Comparison of ENCODE assay signal across 8 cellular contexts in the genomic region with DNA sequence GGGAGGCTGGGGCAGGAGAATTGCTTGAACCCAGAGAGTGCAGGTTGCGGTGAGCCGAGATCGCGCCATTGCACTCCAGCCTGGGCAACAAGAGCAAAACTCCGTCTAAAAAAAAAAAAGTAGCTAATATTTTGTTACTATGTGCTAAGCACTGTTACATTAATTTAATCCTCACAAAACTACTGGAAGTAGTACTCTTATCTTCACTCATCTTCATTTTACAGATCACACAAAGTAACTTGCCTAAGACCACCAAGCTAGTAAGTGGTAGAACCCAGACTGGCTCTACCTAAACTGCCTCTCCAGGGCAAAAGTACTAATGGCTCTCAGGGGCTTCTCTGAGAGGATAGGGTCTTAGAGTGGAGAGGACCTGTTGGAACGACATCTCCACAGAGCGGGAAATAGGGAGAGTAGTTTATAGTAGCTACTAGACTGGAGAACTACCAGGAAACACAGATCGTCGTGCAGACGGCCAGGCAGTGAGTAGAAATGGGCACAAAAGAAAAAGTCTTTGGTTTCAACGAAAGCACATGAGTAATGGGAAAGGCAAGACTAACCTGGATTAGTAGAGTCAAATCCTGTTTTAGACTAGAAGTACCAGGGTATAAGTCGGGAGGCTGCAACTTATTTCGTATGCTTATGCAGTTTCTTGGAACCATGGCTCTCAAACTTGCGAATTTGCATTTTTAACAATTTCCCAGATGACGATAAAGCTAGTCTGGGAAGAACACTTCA. TPM values are rescaled to one million over a fixed set of nuclear protein-coding genes. Genes with fewer than 3 reads are reported as not detected.
DNase-seq lines count a peak whose midpoint lies in the region; ATAC-seq and TF ChIP-seq lines count a peak whose summit lies in the region.

No MANE protein-coding gene starts in this region.

- H3K4me1 ChIP-seq in A673 (ENCODE audit: insufficient read depth, low read length, poor library complexity, severe bottlenecking) (peaks cover 7% of the 10 kb centered on the region), HEK293 (ENCODE audit: control insufficient read depth, insufficient read depth, low read length) (no peaks in the 10 kb centered on the region), body of pancreas (peaks cover 27% of the 10 kb centered on the region), mucosa of descending colon (ENCODE audit: low read depth) (peaks cover 13% of the 10 kb centered on the region)

- no TSS peak for BruUV-seq in A673 (replicated peaks; lab: Mats Ljungman, UMichigan)

- H3K27me3 ChIP-seq in A673 (replicated peaks; ENCODE audit: insufficient read depth, low read depth, low read length, poor library complexity), result no peaks in the 10 kb centered on the region
- H3K27me3 ChIP-seq in body of pancreas, result no peaks in the 10 kb centered on the region

- no peak for TF ChIP-seq POLR2A in body of pancreas (IDR thresholded peaks at IDR 0.05)

- H3K9me3 ChIP-seq in A673 (ENCODE audit: low read depth, low read length, poor library complexity, severe bottlenecking) (no peaks in the 10 kb centered on the region), HEK293 (ENCODE audit: control insufficient read depth, insufficient read depth, low read depth, low read length) (no peaks in the 10 kb centered on the region), body of pancreas (no peaks in the 10 kb centered on the region), mucosa of descending colon (no peaks in the 10 kb centered on the region)

- TF ChIP-seq CTCF in A673 (conservative IDR thresholded peaks at IDR 0.05; ENCODE audit: low read depth, low read length), result no peak
- no peak for TF ChIP-seq CTCF in HEK293 (tag by site-specific recombination; IDR thresholded peaks at IDR 0.05)
- no peak for TF ChIP-seq CTCF in body of pancreas (IDR thresholded peaks at IDR 0.05)
- TF ChIP-seq CTCF in mucosa of descending colon (IDR thresholded peaks at IDR 0.05), result no peak

- DNase-seq in A673 (ENCODE audit: low spot score) (no peak), body of pancreas (no peak), mucosa of descending colon (peak in 2 of 3 donors; percentile 20 to 34), GDM1 (lab: John Stamatoyannopoulos, UW) (no peak), globus pallidus (ENCODE audit: low spot score) (no peak), NCI-H1417 treated with DMSO at 0.1 percent for 48 hours (lab: John Stamatoyannopoulos, UW) (no peak)

- peak overlapping the region; percentile 95 for H3K27ac ChIP-seq in A673 (ENCODE audit: low read depth, low read length, poor library complexity, severe bottlenecking)
- H3K27ac ChIP-seq in HEK293 (ENCODE audit: extremely low read depth, low read depth, low read length), result no peak overlapping the region
- H3K27ac ChIP-seq in body of pancreas, result peak overlapping the region in 3 of 4 donors; percentile 97 to 99 (median 99)

- intact Hi-C loops in A673 (cut with micrococcal nuclease; ENCODE audit: unreplicated experiment), result loop anchor here (10.0 kb wide), 1 partner anchor 143 kb away; no protein-coding TSS in a partner anchor
- intact Hi-C loops in body of pancreas (cut with DNase I), result no loop called here
- intact Hi-C loops in mucosa of descending colon (cut with DNase I, micrococcal nuclease), result no loop called here

- H3K4me3 ChIP-seq in A673 (ENCODE audit: low read depth, low read length, poor library complexity, severe bottlenecking), result peak overlapping the region; percentile 81
- peak overlapping the region; percentile 59 for H3K4me3 ChIP-seq in HEK293 (ENCODE audit: low read depth, low read length)
- H3K4me3 ChIP-seq in body of pancreas, result peak overlapping the region; percentile 57 to 74
- H3K4me3 ChIP-seq in mucosa of descending colon, result no peak overlapping the region

- ATAC-seq in body of pancreas, result no peak
- no peak for ATAC-seq in mucosa of descending colon
- no peak for ATAC-seq in activated CD4-positive, CD25-positive, alpha-beta regulatory T cell treated with anti-CD3 and anti-CD28 coated beads, Interleukin-2, amount 50 U/mL, for 24 hours

- CTCF ChIA-PET in A673 (lab: Charles Lee) (no interaction called here), HEK293 (lab: Yijun Ruan, JAX) (interaction anchor here (0.6 to 0.7 kb wide), 2 partner anchors 141 to 151 kb away, joined by 3 read pairs; a partner anchor contains a TSS)

- H3K36me3 ChIP-seq in A673 (ENCODE audit: insufficient read depth, low read length, poor library complexity, severe bottlenecking) (no peaks in the 10 kb centered on the region), HEK293 (ENCODE audit: control insufficient read depth in 2 of 2, insufficient read depth in 1 of 2, low read length in 2 of 2) (peaks cover 3 to 19% of the 10 kb centered on the region in 2 experiments; a peak in 2 of 3 replicates), body of pancreas (replicated peaks in 1 of 2; ENCODE audit: insufficient read depth in 1 of 2, low read depth in 2 of 2) (no peaks in the 10 kb centered on the region), mucosa of descending colon (ENCODE audit: low read depth) (no peaks in the 10 kb centered on the region)

- WGBS in body of pancreas, 2 donors, result 66 to 69% methylated on average over 15 of the region's 15 CpGs

- POLR2A ChIA-PET in A673 (lab: Charles Lee; ENCODE audit: low non-redundant PET), result interaction anchor here (0.7 kb wide), 2 partner anchors 59 to 112 kb away, joined by 4 read pairs; no protein-coding TSS in a partner anchor
- POLR2A ChIA-PET in HEK293 (lab: Yijun Ruan, JAX), result interaction anchor here (0.6 to 1.4 kb wide), 6 partner anchors 10 to 139 kb away, joined by 3 to 13 read pairs (median 4); a partner anchor contains a TSS

TF ChIP-seq in HEK293, 187 proteins besides CTCF, POLR2A, EP300 and RAD21:
- TF ChIP-seq, protein P1, sequence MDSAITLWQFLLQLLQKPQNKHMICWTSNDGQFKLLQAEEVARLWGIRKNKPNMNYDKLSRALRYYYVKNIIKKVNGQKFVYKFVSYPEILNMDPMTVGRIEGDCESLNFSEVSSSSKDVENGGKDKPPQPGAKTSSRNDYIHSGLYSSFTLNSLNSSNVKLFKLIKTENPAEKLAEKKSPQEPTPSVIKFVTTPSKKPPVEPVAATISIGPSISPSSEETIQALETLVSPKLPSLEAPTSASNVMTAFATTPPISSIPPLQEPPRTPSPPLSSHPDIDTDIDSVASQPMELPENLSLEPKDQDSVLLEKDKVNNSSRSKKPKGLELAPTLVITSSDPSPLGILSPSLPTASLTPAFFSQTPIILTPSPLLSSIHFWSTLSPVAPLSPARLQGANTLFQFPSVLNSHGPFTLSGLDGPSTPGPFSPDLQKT (IDR thresholded peaks at IDR 0.05; ENCODE audit: borderline replicate concordance, low read depth, low read length), result no peak
- TF ChIP-seq, protein P2, sequence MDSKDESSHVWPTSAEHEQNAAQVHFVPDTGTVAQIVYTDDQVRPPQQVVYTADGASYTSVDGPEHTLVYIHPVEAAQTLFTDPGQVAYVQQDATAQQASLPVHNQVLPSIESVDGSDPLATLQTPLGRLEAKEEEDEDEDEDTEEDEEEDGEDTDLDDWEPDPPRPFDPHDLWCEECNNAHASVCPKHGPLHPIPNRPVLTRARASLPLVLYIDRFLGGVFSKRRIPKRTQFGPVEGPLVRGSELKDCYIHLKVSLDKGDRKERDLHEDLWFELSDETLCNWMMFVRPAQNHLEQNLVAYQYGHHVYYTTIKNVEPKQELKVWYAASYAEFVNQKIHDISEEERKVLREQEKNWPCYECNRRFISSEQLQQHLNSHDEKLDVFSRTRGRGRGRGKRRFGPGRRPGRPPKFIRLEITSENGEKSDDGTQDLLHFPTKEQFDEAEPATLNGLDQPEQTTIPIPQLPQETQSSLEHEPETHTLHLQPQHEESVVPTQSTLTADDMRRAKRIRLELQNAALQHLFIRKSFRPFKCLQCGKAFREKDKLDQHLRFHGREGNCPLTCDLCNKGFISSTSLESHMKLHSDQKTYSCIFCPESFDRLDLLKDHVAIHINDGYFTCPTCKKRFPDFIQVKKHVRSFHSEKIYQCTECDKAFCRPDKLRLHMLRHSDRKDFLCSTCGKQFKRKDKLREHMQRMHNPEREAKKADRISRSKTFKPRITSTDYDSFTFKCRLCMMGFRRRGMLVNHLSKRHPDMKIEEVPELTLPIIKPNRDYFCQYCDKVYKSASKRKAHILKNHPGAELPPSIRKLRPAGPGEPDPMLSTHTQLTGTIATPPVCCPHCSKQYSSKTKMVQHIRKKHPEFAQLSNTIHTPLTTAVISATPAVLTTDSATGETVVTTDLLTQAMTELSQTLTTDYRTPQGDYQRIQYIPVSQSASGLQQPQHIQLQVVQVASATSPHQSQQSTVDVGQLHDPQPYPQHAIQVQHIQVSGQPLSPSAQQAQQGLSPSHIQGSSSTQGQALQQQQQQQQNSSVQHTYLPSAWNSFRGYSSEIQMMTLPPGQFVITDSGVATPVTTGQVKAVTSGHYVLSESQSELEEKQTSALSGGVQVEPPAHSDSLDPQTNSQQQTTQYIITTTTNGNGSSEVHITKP (tag by site-specific recombination; IDR thresholded peaks at IDR 0.05), result peak; percentile 86
TF ChIP-seq in HEK293: peak in this region for 1.

RNA-seq across cellular contexts. Expression of a gene that starts 1.4 kb away (rescaled TPM):
- total RNA-seq in A673 (2021), result 58.4 and 60.2 TPM in 2 replicates
- total RNA-seq in body of pancreas, result 10 to 100 TPM; 16.2 to 17.6 TPM
- 10 to 100 TPM; 19.9 to 32.1 (median 21.3) TPM for total RNA-seq in mucosa of descending colon

Comparison
In these comparisons a context has a peak if more than half of its experiments do, and no peak if none do; other contexts are left out.
1. DNase-seq: peak in mucosa of descending colon (2 of 3); none in A673 (single experiment), body of pancreas (0 of 4), GDM1 (single experiment), globus pallidus (single experiment) and NCI-H1417 treated with DMSO at 0.1 percent for 48 hours (single experiment).